1 cellular context compared by ENCODE assay signal in the genomic region with DNA sequence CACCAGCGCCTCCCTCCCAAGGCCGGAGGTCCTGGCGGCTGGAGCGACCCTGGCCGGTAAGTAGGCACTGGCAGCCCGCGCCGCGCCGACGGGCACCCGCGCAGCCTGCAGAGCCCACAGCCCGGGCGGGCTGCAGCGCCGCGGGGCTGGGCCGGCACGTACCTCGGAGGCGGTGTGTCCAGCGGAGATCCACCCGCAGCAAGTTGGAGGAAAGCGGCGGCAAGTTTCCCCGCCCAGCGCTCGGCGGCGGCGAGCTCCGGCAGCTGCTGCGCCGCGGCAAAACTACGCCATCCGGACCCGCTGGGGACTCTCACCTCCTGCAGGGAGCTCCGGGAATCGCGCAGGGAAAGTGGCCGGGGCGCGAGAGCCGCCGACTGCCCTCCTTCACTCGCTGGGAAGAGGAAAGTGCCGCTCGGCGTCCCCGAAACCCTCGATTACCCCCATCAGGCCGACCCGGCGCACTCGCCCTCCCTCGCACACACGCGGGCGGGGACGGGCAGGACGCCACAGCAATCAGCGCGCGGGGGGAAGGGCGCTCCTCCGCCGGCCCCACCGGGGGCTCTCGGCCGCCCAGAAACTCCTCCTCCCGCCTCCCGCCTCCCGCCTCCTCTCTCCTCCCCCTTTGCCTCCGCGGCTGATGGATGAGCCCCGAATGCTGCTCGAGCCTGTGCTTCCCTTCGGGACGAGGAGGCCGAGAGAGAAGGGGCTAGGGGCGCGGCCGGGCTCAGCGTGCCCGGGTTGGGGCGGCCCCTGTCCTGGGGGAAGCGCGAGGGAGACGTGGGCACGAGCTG.
TF ChIP-seq lines count a peak whose summit lies in the region.

A gene (minus strand): TSS at position 436 of the 791 bp plus-strand sequence. CDS start 24,620 bp downstream, outside the sequence.

TF ChIP-seq in HepG2, 621 proteins besides CTCF, POLR2A, EP300 and RAD21 (continued from another document and continues in another):
- TF ChIP-seq, protein P1, sequence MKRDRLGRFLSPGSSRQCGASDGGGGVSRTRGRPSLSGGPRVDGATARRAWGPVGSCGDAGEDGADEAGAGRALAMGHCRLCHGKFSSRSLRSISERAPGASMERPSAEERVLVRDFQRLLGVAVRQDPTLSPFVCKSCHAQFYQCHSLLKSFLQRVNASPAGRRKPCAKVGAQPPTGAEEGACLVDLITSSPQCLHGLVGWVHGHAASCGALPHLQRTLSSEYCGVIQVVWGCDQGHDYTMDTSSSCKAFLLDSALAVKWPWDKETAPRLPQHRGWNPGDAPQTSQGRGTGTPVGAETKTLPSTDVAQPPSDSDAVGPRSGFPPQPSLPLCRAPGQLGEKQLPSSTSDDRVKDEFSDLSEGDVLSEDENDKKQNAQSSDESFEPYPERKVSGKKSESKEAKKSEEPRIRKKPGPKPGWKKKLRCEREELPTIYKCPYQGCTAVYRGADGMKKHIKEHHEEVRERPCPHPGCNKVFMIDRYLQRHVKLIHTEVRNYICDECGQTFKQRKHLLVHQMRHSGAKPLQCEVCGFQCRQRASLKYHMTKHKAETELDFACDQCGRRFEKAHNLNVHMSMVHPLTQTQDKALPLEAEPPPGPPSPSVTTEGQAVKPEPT (CRISPR knock-in tag; IDR thresholded peaks at IDR 0.05; ENCODE audit: low read depth): no peak; the same call in 1 of the 2 replicates
- TF ChIP-seq FOSL1 (CRISPR knock-in tag; IDR thresholded peaks at IDR 0.05; ENCODE audit: borderline replicate concordance) (no peak), ATF1 (CRISPR knock-in tag; IDR thresholded peaks at IDR 0.05) (no peak), JUNB (CRISPR knock-in tag; IDR thresholded peaks at IDR 0.05; ENCODE audit: borderline replicate concordance) (peak; percentile 59; the same call in 1 of the 2 replicates), FOSL2 (CRISPR knock-in tag; IDR thresholded peaks at IDR 0.05) (peak; percentile 59), ZNF713 (CRISPR knock-in tag; IDR thresholded peaks at IDR 0.05) (no peak), RXRA (CRISPR knock-in tag; IDR thresholded peaks at IDR 0.05) (no peak; the same call in 1 of the 2 replicates), PHB2 (IDR thresholded peaks at IDR 0.05; ENCODE audit: partially characterized antibody) (no peak), ZNF296 (CRISPR knock-in tag; conservative IDR thresholded peaks at IDR 0.05) (no peak), ZFP82 (CRISPR knock-in tag; IDR thresholded peaks at IDR 0.05; ENCODE audit: borderline replicate concordance) (0 out of 2 replicates have a peak, but pooled peaks have one; percentile 55), POLR2AphosphoS2 (IDR thresholded peaks at IDR 0.05; ENCODE audit: low read depth, low read length) (no peak), ZMYM3 (CRISPR knock-in tag; IDR thresholded peaks at IDR 0.05) (peak; percentile 18; the same call in 1 of the 2 replicates), LCORL (IDR thresholded peaks at IDR 0.05) (no peak), LCORL (CRISPR knock-in tag; IDR thresholded peaks at IDR 0.05) (peak; percentile 83; the same call in 1 of the 2 replicates), SAFB2 (CRISPR knock-in tag; IDR thresholded peaks at IDR 0.05; ENCODE audit: borderline replicate concordance, low read depth) (no peak), STAT5B (CRISPR knock-in tag; IDR thresholded peaks at IDR 0.05) (no peak), SIX4 (CRISPR knock-in tag; IDR thresholded peaks at IDR 0.05) (0 out of 2 replicates have a peak, but pooled peaks have one; percentile 51), HCFC1 (IDR thresholded peaks at IDR 0.05; ENCODE audit: low read depth, low read length) (no peak), ESRRA (CRISPR knock-in tag; IDR thresholded peaks at IDR 0.05; ENCODE audit: low read depth) (no peak), SYNCRIP (IDR thresholded peaks at IDR 0.05; ENCODE audit: insufficient read depth, low read depth, low read length) (no peak), TRIM24 (CRISPR knock-in tag; IDR thresholded peaks at IDR 0.05) (no peak), ZNF550 (CRISPR knock-in tag; IDR thresholded peaks at IDR 0.05; ENCODE audit: borderline replicate concordance) (no peak), MED13 (CRISPR knock-in tag; IDR thresholded peaks at IDR 0.05) (peak; percentile 38; the same call in 1 of the 2 replicates), ZNF674 (CRISPR knock-in tag; IDR thresholded peaks at IDR 0.05; ENCODE audit: low read depth) (no peak), SIX1 (CRISPR knock-in tag; IDR thresholded peaks at IDR 0.05; ENCODE audit: borderline replicate concordance) (no peak), ARNTL (CRISPR knock-in tag; IDR thresholded peaks at IDR 0.05) (peak; percentile 55; the same call in 1 of the 2 replicates), SOX6 (IDR thresholded peaks at IDR 0.05) (no peak), SOX6 (CRISPR knock-in tag; IDR thresholded peaks at IDR 0.05) (peak; percentile 81), DMAP1 (CRISPR knock-in tag; IDR thresholded peaks at IDR 0.05) (peak; percentile 77; the same call in 1 of the 2 replicates), NFKB2 (CRISPR knock-in tag; IDR thresholded peaks at IDR 0.05; ENCODE audit: borderline replicate concordance) (peak; percentile 79; the same call in 1 of the 2 replicates), MAF1 (CRISPR knock-in tag; IDR thresholded peaks at IDR 0.05; ENCODE audit: borderline replicate concordance) (0 out of 2 replicates have a peak, but pooled peaks have one; percentile 61), ZNF138 (CRISPR knock-in tag; IDR thresholded peaks at IDR 0.05; ENCODE audit: low read depth) (no peak), GATAD1 (CRISPR knock-in tag; IDR thresholded peaks at IDR 0.05) (peak; percentile 42; the same call in 1 of the 2 replicates), TAF15 (IDR thresholded peaks at IDR 0.05; ENCODE audit: low read depth, low read length, poor library complexity, severe bottlenecking) (no peak), ARID2 (CRISPR knock-in tag; IDR thresholded peaks at IDR 0.05; ENCODE audit: borderline replicate concordance) (peak; percentile 73; the same call in 1 of the 2 replicates), ZNF350 (CRISPR knock-in tag; IDR thresholded peaks at IDR 0.05; ENCODE audit: borderline replicate concordance, low read depth) (no peak), CC2D1A (CRISPR knock-in tag; IDR thresholded peaks at IDR 0.05) (no peak)
- TF ChIP-seq, protein P2, sequence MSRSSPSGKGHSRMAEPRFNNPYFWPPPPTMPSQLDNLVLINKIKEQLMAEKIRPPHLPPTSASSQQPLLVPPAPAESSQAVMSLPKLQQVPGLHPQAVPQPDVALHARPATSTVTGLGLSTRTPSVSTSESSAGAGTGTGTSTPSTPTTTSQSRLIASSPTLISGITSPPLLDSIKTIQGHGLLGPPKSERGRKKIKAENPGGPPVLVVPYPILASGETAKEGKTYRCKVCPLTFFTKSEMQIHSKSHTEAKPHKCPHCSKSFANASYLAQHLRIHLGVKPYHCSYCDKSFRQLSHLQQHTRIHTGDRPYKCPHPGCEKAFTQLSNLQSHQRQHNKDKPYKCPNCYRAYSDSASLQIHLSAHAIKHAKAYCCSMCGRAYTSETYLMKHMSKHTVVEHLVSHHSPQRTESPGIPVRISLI (CRISPR knock-in tag; IDR thresholded peaks at IDR 0.05; ENCODE audit: borderline replicate concordance): no peak
- TF ChIP-seq, protein P3, sequence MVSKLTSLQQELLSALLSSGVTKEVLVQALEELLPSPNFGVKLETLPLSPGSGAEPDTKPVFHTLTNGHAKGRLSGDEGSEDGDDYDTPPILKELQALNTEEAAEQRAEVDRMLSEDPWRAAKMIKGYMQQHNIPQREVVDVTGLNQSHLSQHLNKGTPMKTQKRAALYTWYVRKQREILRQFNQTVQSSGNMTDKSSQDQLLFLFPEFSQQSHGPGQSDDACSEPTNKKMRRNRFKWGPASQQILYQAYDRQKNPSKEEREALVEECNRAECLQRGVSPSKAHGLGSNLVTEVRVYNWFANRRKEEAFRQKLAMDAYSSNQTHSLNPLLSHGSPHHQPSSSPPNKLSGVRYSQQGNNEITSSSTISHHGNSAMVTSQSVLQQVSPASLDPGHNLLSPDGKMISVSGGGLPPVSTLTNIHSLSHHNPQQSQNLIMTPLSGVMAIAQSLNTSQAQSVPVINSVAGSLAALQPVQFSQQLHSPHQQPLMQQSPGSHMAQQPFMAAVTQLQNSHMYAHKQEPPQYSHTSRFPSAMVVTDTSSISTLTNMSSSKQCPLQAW (CRISPR knock-in tag; IDR thresholded peaks at IDR 0.05): no peak; the same call in 1 of the 2 replicates
- TF ChIP-seq, protein P4, sequence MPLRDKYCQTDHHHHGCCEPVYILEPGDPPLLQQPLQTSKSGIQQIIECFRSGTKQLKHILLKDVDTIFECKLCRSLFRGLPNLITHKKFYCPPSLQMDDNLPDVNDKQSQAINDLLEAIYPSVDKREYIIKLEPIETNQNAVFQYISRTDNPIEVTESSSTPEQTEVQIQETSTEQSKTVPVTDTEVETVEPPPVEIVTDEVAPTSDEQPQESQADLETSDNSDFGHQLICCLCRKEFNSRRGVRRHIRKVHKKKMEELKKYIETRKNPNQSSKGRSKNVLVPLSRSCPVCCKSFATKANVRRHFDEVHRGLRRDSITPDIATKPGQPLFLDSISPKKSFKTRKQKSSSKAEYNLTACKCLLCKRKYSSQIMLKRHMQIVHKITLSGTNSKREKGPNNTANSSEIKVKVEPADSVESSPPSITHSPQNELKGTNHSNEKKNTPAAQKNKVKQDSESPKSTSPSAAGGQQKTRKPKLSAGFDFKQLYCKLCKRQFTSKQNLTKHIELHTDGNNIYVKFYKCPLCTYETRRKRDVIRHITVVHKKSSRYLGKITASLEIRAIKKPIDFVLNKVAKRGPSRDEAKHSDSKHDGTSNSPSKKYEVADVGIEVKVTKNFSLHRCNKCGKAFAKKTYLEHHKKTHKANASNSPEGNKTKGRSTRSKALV (CRISPR knock-in tag; IDR thresholded peaks at IDR 0.05): no peak; the same call in 1 of the 2 replicates
- TF ChIP-seq, protein P5, sequence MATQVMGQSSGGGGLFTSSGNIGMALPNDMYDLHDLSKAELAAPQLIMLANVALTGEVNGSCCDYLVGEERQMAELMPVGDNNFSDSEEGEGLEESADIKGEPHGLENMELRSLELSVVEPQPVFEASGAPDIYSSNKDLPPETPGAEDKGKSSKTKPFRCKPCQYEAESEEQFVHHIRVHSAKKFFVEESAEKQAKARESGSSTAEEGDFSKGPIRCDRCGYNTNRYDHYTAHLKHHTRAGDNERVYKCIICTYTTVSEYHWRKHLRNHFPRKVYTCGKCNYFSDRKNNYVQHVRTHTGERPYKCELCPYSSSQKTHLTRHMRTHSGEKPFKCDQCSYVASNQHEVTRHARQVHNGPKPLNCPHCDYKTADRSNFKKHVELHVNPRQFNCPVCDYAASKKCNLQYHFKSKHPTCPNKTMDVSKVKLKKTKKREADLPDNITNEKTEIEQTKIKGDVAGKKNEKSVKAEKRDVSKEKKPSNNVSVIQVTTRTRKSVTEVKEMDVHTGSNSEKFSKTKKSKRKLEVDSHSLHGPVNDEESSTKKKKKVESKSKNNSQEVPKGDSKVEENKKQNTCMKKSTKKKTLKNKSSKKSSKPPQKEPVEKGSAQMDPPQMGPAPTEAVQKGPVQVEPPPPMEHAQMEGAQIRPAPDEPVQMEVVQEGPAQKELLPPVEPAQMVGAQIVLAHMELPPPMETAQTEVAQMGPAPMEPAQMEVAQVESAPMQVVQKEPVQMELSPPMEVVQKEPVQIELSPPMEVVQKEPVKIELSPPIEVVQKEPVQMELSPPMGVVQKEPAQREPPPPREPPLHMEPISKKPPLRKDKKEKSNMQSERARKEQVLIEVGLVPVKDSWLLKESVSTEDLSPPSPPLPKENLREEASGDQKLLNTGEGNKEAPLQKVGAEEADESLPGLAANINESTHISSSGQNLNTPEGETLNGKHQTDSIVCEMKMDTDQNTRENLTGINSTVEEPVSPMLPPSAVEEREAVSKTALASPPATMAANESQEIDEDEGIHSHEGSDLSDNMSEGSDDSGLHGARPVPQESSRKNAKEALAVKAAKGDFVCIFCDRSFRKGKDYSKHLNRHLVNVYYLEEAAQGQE (IDR thresholded peaks at IDR 0.05; ENCODE audit: borderline replicate concordance in 1 of 2, low read depth in 1 of 2, low read length in 2 of 2): peak in 1 of 2 experiments; percentile 52; a peak in 1 of 4 replicates
- TF ChIP-seq, protein P6, sequence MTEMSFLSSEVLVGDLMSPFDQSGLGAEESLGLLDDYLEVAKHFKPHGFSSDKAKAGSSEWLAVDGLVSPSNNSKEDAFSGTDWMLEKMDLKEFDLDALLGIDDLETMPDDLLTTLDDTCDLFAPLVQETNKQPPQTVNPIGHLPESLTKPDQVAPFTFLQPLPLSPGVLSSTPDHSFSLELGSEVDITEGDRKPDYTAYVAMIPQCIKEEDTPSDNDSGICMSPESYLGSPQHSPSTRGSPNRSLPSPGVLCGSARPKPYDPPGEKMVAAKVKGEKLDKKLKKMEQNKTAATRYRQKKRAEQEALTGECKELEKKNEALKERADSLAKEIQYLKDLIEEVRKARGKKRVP (CRISPR knock-in tag; IDR thresholded peaks at IDR 0.05): peak in 1 of 2 experiments; percentile 69; a peak in 2 of 4 replicates
- TF ChIP-seq, protein P7, sequence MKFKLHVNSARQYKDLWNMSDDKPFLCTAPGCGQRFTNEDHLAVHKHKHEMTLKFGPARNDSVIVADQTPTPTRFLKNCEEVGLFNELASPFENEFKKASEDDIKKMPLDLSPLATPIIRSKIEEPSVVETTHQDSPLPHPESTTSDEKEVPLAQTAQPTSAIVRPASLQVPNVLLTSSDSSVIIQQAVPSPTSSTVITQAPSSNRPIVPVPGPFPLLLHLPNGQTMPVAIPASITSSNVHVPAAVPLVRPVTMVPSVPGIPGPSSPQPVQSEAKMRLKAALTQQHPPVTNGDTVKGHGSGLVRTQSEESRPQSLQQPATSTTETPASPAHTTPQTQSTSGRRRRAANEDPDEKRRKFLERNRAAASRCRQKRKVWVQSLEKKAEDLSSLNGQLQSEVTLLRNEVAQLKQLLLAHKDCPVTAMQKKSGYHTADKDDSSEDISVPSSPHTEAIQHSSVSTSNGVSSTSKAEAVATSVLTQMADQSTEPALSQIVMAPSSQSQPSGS (CRISPR knock-in tag; IDR thresholded peaks at IDR 0.05): peak; percentile 75
- TF ChIP-seq, protein P8, sequence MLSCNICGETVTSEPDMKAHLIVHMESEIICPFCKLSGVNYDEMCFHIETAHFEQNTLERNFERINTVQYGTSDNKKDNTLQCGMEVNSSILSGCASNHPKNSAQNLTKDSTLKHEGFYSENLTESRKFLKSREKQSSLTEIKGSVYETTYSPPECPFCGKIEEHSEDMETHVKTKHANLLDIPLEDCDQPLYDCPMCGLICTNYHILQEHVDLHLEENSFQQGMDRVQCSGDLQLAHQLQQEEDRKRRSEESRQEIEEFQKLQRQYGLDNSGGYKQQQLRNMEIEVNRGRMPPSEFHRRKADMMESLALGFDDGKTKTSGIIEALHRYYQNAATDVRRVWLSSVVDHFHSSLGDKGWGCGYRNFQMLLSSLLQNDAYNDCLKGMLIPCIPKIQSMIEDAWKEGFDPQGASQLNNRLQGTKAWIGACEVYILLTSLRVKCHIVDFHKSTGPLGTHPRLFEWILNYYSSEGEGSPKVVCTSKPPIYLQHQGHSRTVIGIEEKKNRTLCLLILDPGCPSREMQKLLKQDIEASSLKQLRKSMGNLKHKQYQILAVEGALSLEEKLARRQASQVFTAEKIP (CRISPR knock-in tag; IDR thresholded peaks at IDR 0.05; ENCODE audit: borderline replicate concordance): no peak
- TF ChIP-seq, protein P9, sequence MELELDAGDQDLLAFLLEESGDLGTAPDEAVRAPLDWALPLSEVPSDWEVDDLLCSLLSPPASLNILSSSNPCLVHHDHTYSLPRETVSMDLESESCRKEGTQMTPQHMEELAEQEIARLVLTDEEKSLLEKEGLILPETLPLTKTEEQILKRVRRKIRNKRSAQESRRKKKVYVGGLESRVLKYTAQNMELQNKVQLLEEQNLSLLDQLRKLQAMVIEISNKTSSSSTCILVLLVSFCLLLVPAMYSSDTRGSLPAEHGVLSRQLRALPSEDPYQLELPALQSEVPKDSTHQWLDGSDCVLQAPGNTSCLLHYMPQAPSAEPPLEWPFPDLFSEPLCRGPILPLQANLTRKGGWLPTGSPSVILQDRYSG (CRISPR knock-in tag; IDR thresholded peaks at IDR 0.05): no peak
